8 cellular contexts compared by ENCODE assay signal in genomic region chr12:62434504-62435336, GRCh38. TPM values are rescaled to one million over a fixed set of nuclear protein-coding genes. Genes with fewer than 3 reads are reported as not detected.
DNase-seq lines count a peak whose midpoint lies in the region; ATAC-seq, FAIRE-seq and TF ChIP-seq lines count a peak whose summit lies in the region.

No MANE protein-coding gene starts in this region.

- no peaks in the 10 kb centered on the region for H3K9me2 ChIP-seq in PC-3 (replicated peaks; ENCODE audit: low read length)

- H3K36me3 ChIP-seq in PC-3 (ENCODE audit: low read depth, low read length), result no peaks in the 10 kb centered on the region
- H3K36me3 ChIP-seq in H1 (ENCODE audit: control insufficient read depth in 2 of 4, insufficient read depth in 4 of 4, low read length in 3 of 4), result no peaks in the 10 kb centered on the region

- TF ChIP-seq CTCF in A549 (IDR thresholded peaks at IDR 0.05) (no peak), GM12865 (IDR thresholded peaks at IDR 0.05; ENCODE audit: insufficient read depth, low read depth, low read length, missing control alignments) (no peak), PC-3 (conservative IDR thresholded peaks at IDR 0.05; ENCODE audit: low read depth, low read length) (no peak), H1 (IDR thresholded peaks at IDR 0.05; ENCODE audit: control extremely low read depth in 1 of 3, insufficient read depth in 1 of 3, low read depth in 1 of 3, low read length in 3 of 3) (no peak), nephron (IDR thresholded peaks at IDR 0.05; ENCODE audit: unreplicated experiment in 3 of 3) (no peak)

- H3K4me2 ChIP-seq in A549 (peak overlapping the region; percentile 88), PC-3 (ENCODE audit: low read length) (peak overlapping the region; percentile 93), H1 (ENCODE audit: insufficient read depth in 1 of 2, low read depth in 2 of 2, low read length in 2 of 2) (peak overlapping the region; percentile 70 to 98)

- no peaks in the 10 kb centered on the region for H4K20me1 ChIP-seq in PC-3 (ENCODE audit: low read length)
- H4K20me1 ChIP-seq in H1 (replicated peaks in 1 of 2; ENCODE audit: control insufficient read depth in 1 of 2, insufficient read depth in 2 of 2, low read length in 2 of 2), result no peaks in the 10 kb centered on the region

- H4K91ac ChIP-seq in H1 (replicated peaks; ENCODE audit: insufficient read length, low read length), result no peak overlapping the region

- no peak overlapping the region for H2AK5ac ChIP-seq in H1 (ENCODE audit: low read depth, low read length)

- ATAC-seq in A549 (peak; percentile 51 to 57), PC-3 (peak; percentile 53), GM18520 (IDR thresholded peaks at IDR 0.05; ENCODE audit: unreplicated experiment) (no peak)

- no peaks in the 10 kb centered on the region for H3F3A ChIP-seq in PC-3 (ENCODE audit: low read length, unreplicated experiment)

- no peak overlapping the region for H3K18ac ChIP-seq in H1 (ENCODE audit: extremely low read depth, low read length)

- H4K8ac ChIP-seq in H1 (ENCODE audit: extremely low read depth, insufficient read depth, low read length), result no peak overlapping the region

- peak overlapping the region; percentile 0 to 49; a peak in 5 of 6 replicates for H3K27ac ChIP-seq in A549
- no peak overlapping the region for H3K27ac ChIP-seq in PC-3 (ENCODE audit: low read length)
- H3K27ac ChIP-seq in H1 (ENCODE audit: low read depth, low read length), result no peak overlapping the region

- no peak overlapping the region for H3K4ac ChIP-seq in H1 (replicated peaks; ENCODE audit: insufficient read length, low read depth, low read length)

- no peak for DNase-seq in A549 (ENCODE audit: low read depth in 1 of 2, low spot score in 1 of 2)
- DNase-seq in GM12865 (ENCODE audit: low read depth), result peak; percentile 5
- peak; percentile 58 for DNase-seq in PC-3
- no peak for DNase-seq in H1 (ENCODE audit: low read depth in 1 of 2, low spot score in 2 of 2)
- no peak for DNase-seq in NCI-H187 treated with DMSO at 0.1 percent for 48 hours (lab: John Stamatoyannopoulos, UW)
- DNase-seq in pons (ENCODE audit: low spot score), result no peak

- no peaks in the 10 kb centered on the region for H3K79me1 ChIP-seq in H1 (ENCODE audit: low read depth, low read length)

- no peak overlapping the region for H2BK12ac ChIP-seq in H1 (ENCODE audit: low read depth, low read length)

- H3K4me3 Mint-ChIP-seq in nephron, result peak overlapping the region; percentile 81 to 84 (median 82)

- FAIRE-seq in A549 (lab: Jason Lieb, UNC) (no peak), H1 (lab: Jason Lieb, UNC) (no peak)

- H3K56ac ChIP-seq in H1 (replicated peaks; ENCODE audit: insufficient read length, low read depth, low read length), result no peak overlapping the region

- POLR2A ChIA-PET in A549 (lab: Yijun Ruan, JAX), result interaction anchor here (0.6 to 1.8 kb wide), 5 partner anchors 32 to 634 kb away, joined by 3 to 7 read pairs (median 3); partner anchors contain the start of gene USP15
- POLR2A ChIA-PET in PC-3 (lab: Charles Lee; ENCODE audit: unreplicated experiment), result interaction anchor here (0.6 kb wide), 2 partner anchors 208 to 370 kb away, joined by 3 to 5 read pairs; no protein-coding TSS in a partner anchor
- POLR2A ChIA-PET in H1 (lab: Charles Lee; ENCODE audit: partially characterized antibody), result interaction anchor here (1.2 kb wide), 1 partner anchor 32 kb away, joined by 3 read pairs; the partner anchor contains the start of gene MON2

- H3K9ac ChIP-seq in PC-3 (ENCODE audit: low read length) (0 out of 2 replicates have a peak overlapping the region, but pooled peaks have one; percentile 0), H1 (replicated peaks in 1 of 4; ENCODE audit: extremely low read depth in 1 of 4, low read depth in 3 of 4, low read length in 3 of 4) (peak overlapping the region in 1 of 4 experiments; percentile 34; a peak in 1 of 7 replicates)

- H3K14ac ChIP-seq in H1 (ENCODE audit: insufficient read length), result no peak overlapping the region

- H2BK15ac ChIP-seq in H1 (ENCODE audit: low read length), result no peak overlapping the region

- CTCF ChIA-PET in A549 (lab: Yijun Ruan, JAX) (interaction anchor here (0.6 to 5.7 kb wide), 23 partner anchors 8 to 633 kb away, joined by 3 to 125 read pairs (median 4); partner anchors contain the start of genes PPM1H and USP15), PC-3 (lab: Charles Lee) (interaction anchor here (0.5 to 1.0 kb wide), 6 partner anchors 24 to 634 kb away, joined by 3 to 9 read pairs (median 4); partner anchors contain the start of genes MON2 and USP15), H1 (lab: Charles Lee; ENCODE audit: partially characterized antibody) (interaction anchor here (0.6 to 4.7 kb wide), 39 partner anchors 9 to 658 kb away, joined by 3 to 86 read pairs (median 4); partner anchors contain the start of genes MON2 and USP15)

- H3K27me3 Mint-ChIP-seq in nephron (ENCODE audit: low read depth), result peaks cover 42% of the 10 kb centered on the region

- intact Hi-C loops in PC-3 (cut with micrococcal nuclease), result loop anchor here (2.0 to 10.0 kb wide), 4 partner anchors 93 to 500 kb away; partner anchors contain the start of genes PPM1H and USP15

- H3K4me3 ChIP-seq in A549 (peak overlapping the region; percentile 51), GM12865 (ENCODE audit: low read depth, low read length) (peak overlapping the region; percentile 58), PC-3 (ENCODE audit: low read length) (peak overlapping the region; percentile 70), H1 (ENCODE audit: extremely low read depth in 1 of 4, insufficient read depth in 2 of 4, low read depth in 3 of 4, low read length in 4 of 4) (peak overlapping the region; percentile 37 to 71 (median 67); a peak in 7 of 8 replicates)

- peaks cover 6% of the 10 kb centered on the region for H3K4me1 Mint-ChIP-seq in nephron

- 0 out of 2 replicates have a peak, but pooled peaks cover 5% of the 10 kb centered on the region for H3K27me3 ChIP-seq in PC-3 (ENCODE audit: low read length)
- H3K27me3 ChIP-seq in H1 (replicated peaks in 1 of 4; ENCODE audit: control insufficient read depth in 3 of 4, extremely low read depth in 1 of 4, insufficient read depth in 3 of 4, low read length in 3 of 4), result peaks cover 8 to 25% (median 19%) of the 10 kb centered on the region in 4 experiments

- no peak overlapping the region for H2BK120ac ChIP-seq in H1 (replicated peaks; ENCODE audit: low read depth, low read length)

- no peaks in the 10 kb centered on the region for H3K36me3 Mint-ChIP-seq in nephron (ENCODE audit: low read depth)

- WGBS in A549 (ENCODE audit: missing lambda C conversion rate), result 20% methylated on average over 17 of the region's 17 CpGs
- 63% methylated on average over 17 of the region's 17 CpGs; no CpG with 5 or more reads in 1 of the 2 experiments for WGBS in H1 (ENCODE audit: extremely low coverage in 1 of 2, insufficient coverage in 1 of 2, insufficient read length in 1 of 2, insufficient replicate concordance in 2 of 2, low coverage in 1 of 2, low lambda C conversion rate in 2 of 2, missing lambda C conversion rate in 1 of 2), 2 experiments

- peaks cover 13% of the 10 kb centered on the region for H3K23me2 ChIP-seq in H1 (ENCODE audit: low read depth, low read length)

- peak overlapping the region; percentile 98 for H2AFZ ChIP-seq in PC-3 (ENCODE audit: low read length)
- peak overlapping the region; percentile 97 for H2AFZ ChIP-seq in H1 (ENCODE audit: low read length)

- 0 out of 3 replicates have a peak, but pooled peaks cover 3% of the 10 kb centered on the region for H3K4me1 ChIP-seq in A549
- no peaks in the 10 kb centered on the region for H3K4me1 ChIP-seq in PC-3 (ENCODE audit: insufficient read depth, low read length)
- H3K4me1 ChIP-seq in H1 (replicated peaks in 1 of 4; ENCODE audit: control insufficient read depth in 3 of 4, insufficient read depth in 4 of 4, low read length in 3 of 4), result peaks cover 0 to 5% (median 0%) of the 10 kb centered on the region in 4 experiments; a peak in 4 of 7 replicates

- TF ChIP-seq EP300 in A549 (IDR thresholded peaks at IDR 0.05), result no peak
- no peak for TF ChIP-seq EP300 in H1 (IDR thresholded peaks at IDR 0.05; ENCODE audit: borderline replicate concordance in 1 of 2, low read depth in 2 of 2, low read length in 2 of 2)

- H4K5ac ChIP-seq in H1 (ENCODE audit: insufficient read length, low read depth, low read length), result no peak overlapping the region

- BruUV-seq in PC-3 (replicated peaks; lab: Mats Ljungman, UMichigan), result no TSS peak

- TF ChIP-seq POLR2A in A549 (IDR thresholded peaks at IDR 0.05; ENCODE audit: low read length) (no peak), H1 (IDR thresholded peaks at IDR 0.05; ENCODE audit: control extremely low read depth in 1 of 2, low read depth in 2 of 2, low read length in 2 of 2) (no peak)

- H3K23ac ChIP-seq in H1 (ENCODE audit: insufficient read length), result no peak overlapping the region

- H2BK5ac ChIP-seq in H1 (ENCODE audit: low read depth, low read length), result no peak overlapping the region

- no peak overlapping the region for H3K27ac Mint-ChIP-seq in nephron

- H3K79me2 ChIP-seq in PC-3 (ENCODE audit: low read length) (no peaks in the 10 kb centered on the region), H1 (ENCODE audit: control insufficient read depth in 1 of 2, insufficient read depth in 2 of 2, low read length in 2 of 2) (no peaks in the 10 kb centered on the region)

- H2BK20ac ChIP-seq in H1 (ENCODE audit: low read length), result no peak overlapping the region

- peaks cover 7% of the 10 kb centered on the region; the same call in 2 of the 3 replicates for H3K9me3 ChIP-seq in A549
- no peaks in the 10 kb centered on the region for H3K9me3 ChIP-seq in PC-3 (ENCODE audit: low read length)
- H3K9me3 ChIP-seq in H1 (ENCODE audit: insufficient read depth in 2 of 2, low read depth in 1 of 2, low read length in 1 of 2), result no peaks in the 10 kb centered on the region

- peaks cover 1% of the 10 kb centered on the region for H3K9me3 Mint-ChIP-seq in nephron

- no peak for TF ChIP-seq RAD21 in A549 (conservative IDR thresholded peaks at IDR 0.05 in 1 of 2, IDR thresholded peaks at IDR 0.05 in 1 of 2)
- no peak for TF ChIP-seq RAD21 in H1 (IDR thresholded peaks at IDR 0.05 in 1 of 2, conservative IDR thresholded peaks at IDR 0.05 in 1 of 2; ENCODE audit: low read depth in 2 of 2, low read length in 2 of 2)

RNA-seq across cellular contexts. Expression of gene MON2, which starts 31.9 kb away (rescaled TPM):
- polyA plus RNA-seq in A549 (2011; rRNA removed) (27.7 and 52.7 TPM in 2 replicates), A549 (2017; fragmentation: RNase III; extraction: RNeasy Plus Mini Kit Qiagen cat#74134 plus additional on column Dnase treatment) (17.1 to 18.9 TPM (median 18.8 TPM) in 3 replicates), H1 (2011; rRNA removed) (3.7 and 3.8 TPM in 2 replicates)
- 3.4 and 3.6 TPM in 2 replicates for polyA plus RNA-seq in A549 (2012; cell fraction: cytosol; rRNA removed)
- polyA plus RNA-seq in A549 (2012; cell fraction: nucleus; rRNA removed), result 7.6 and 13.7 TPM in 2 replicates
- 34.1 and 39.4 TPM in 2 replicates for polyA minus RNA-seq in A549 (2011; rRNA and poly(A)+ RNA removed)
- 19.1 and 32.0 TPM in 2 replicates for total RNA-seq in PC-3 (2014; rRNA removed)
- 21.8 and 22.1 TPM in 2 replicates for total RNA-seq in H1 (2021; fragmentation: NEBNext Ultra II Directional; extraction: Animal tissue kit (Norgen Biotek cat#: 25700))
- polyA plus RNA-seq in H1 (2011; cell fraction: cytosol; rRNA removed), result 4.3 TPM
- polyA plus RNA-seq in H1 (2011; cell fraction: nucleus; rRNA removed), result 7.1 TPM
- 6.2 to 13.5 TPM (median 8.2 TPM) in 4 replicates for polyA plus RNA-seq in H1 (2012, experiment 1 of 2)
- 0.22 TPM for polyA plus RNA-seq in H1 (2012, experiment 2 of 2)
- polyA plus RNA-seq in H1 (2013, experiment 1 of 2), result 8.0 TPM
- 6.7 TPM for polyA plus RNA-seq in H1 (2013, experiment 2 of 2)
- polyA minus RNA-seq in H1 (2011; rRNA and poly(A)+ RNA removed), result 18.5 and 28.2 TPM in 2 replicates
- polyA minus RNA-seq in H1 (2011; cell fraction: cytosol; rRNA and poly(A)+ RNA removed), result 12.8 TPM
- 49.8 TPM for polyA minus RNA-seq in H1 (2011; cell fraction: nucleus; rRNA and poly(A)+ RNA removed)

Comparison
In these comparisons a context has a peak if more than half of its experiments do, and no peak if none do; other contexts are left out.
1. DNase-seq: peak in GM12865 (single experiment) and PC-3 (single experiment); none in A549 (0 of 2), H1 (0 of 2), NCI-H187 treated with DMSO at 0.1 percent for 48 hours (single experiment) and pons (single experiment).
2. H3K27ac ChIP-seq: peak in A549 (2 of 2); none in PC-3 (single experiment) and H1 (single experiment).
3. Of the 18 proteins assayed by ChIP-seq in both H1 and A549: peak only in H1: none; only in A549: E2F6; in both: none; in neither: 17.
4. Peak in every context shown above with its lines, with median percentiles within 50 percentile points of each other: H3K4me2 ChIP-seq and H3K4me3 ChIP-seq.